In genomic region chr5:36755340-36755739, GRCh38 we compare ENCODE assay signal across 32 cellular contexts.
"Had no signal": no experiment of that assay in that cellular context is flagged by ENCODE, and none has a peak within 500 bp of the region (broad histone marks: within the 10 kb centered on the region; RNA-seq: fewer than 3 reads in every experiment).

No MANE protein-coding gene starts in this region.

- DNase-seq: heart left ventricle; hippocampal formation; kidney glomerular epithelial cell; left cardiac atrium; left lung; lower lobe of right lung; mammary epithelial cell; mesenchymal stem cell; naive B cell; natural killer cell; nephron progenitor cell; occipital lobe; ovary; posterior cingulate gyrus; retina; right cardiac atrium; spleen; stimulated activated CD4-positive, alpha-beta T cell treated with anti-CD3 and anti-CD28 coated beads, Interleukin-4, amount 100 ng/mL, for 24 hours; stimulated activated naive CD4-positive, alpha-beta T cell; tibial artery; trophoblast cell; upper lobe of right lung had no signal

- H3K4me3 ChIP-seq: heart left ventricle, left lung, lower lobe of right lung, neural progenitor cell, ovary, prostate gland, skin epidermis, spleen, suprapubic skin, thoracic aorta, tibial artery, upper lobe of right lung had no signal

- H3K36me3 ChIP-seq: heart left ventricle, left lung, lower lobe of right lung, neural progenitor cell, neutrophil, ovary, prostate gland, spleen, suprapubic skin, thoracic aorta, tibial artery, upper lobe of right lung had no signal

- H3K4me2 ChIP-seq: neural progenitor cell had no signal

- ATAC-seq: heart left ventricle, left cardiac atrium, right cardiac atrium, sciatic nerve had no signal

- H3K27ac Mint-ChIP-seq: naive B cell; natural killer cell; nephron progenitor cell; neural progenitor cell; stimulated activated effector memory CD8-positive, alpha-beta T cell treated with anti-CD3 and anti-CD28 coated beads, Interleukin-12 subunit alpha, Interleukin-12 subunit beta, amount 100 ng/mL, for 72 hours; stimulated activated naive CD8-positive, alpha-beta T cell treated with anti-CD3 and anti-CD28 coated beads, Interleukin-15, Interleukin-2, amounts not matched to agents 100 ng/mL and 50 ng/mL, for 24 hours had no signal

- H2AFZ ChIP-seq: neural progenitor cell had no signal

- H3K36me3 Mint-ChIP-seq: naive B cell; natural killer cell; neural progenitor cell; stimulated activated effector memory CD8-positive, alpha-beta T cell treated with anti-CD3 and anti-CD28 coated beads, Interleukin-12 subunit alpha, Interleukin-12 subunit beta, amount 100 ng/mL, for 72 hours had no signal

- H3K4me1 Mint-ChIP-seq: naive B cell; natural killer cell; nephron progenitor cell; stimulated activated effector memory CD8-positive, alpha-beta T cell treated with anti-CD3 and anti-CD28 coated beads, Interleukin-12 subunit alpha, Interleukin-12 subunit beta, amount 100 ng/mL, for 72 hours had no signal

- FAIRE-seq: keratinocyte had no signal

- H3K4me3 Mint-ChIP-seq: naive B cell; natural killer cell; nephron progenitor cell; neural progenitor cell; stimulated activated effector memory CD8-positive, alpha-beta T cell treated with anti-CD3 and anti-CD28 coated beads, Interleukin-12 subunit alpha, Interleukin-12 subunit beta, amount 100 ng/mL, for 72 hours; stimulated activated naive CD8-positive, alpha-beta T cell treated with anti-CD3 and anti-CD28 coated beads, Interleukin-15, Interleukin-2, amounts not matched to agents 100 ng/mL and 50 ng/mL, for 24 hours had no signal

- H3K27me3 ChIP-seq: heart left ventricle, left lung, neural progenitor cell, ovary, spleen, suprapubic skin, upper lobe of right lung had no signal

- H3K27ac ChIP-seq: heart left ventricle, left lung, lower lobe of right lung, neural progenitor cell, neutrophil, ovary, prostate gland, skin epidermis, spleen, suprapubic skin, thoracic aorta, tibial artery, upper lobe of right lung had no signal

- H3K4me1 ChIP-seq: heart left ventricle, left lung, lower lobe of right lung, neural progenitor cell, prostate gland, spleen, suprapubic skin, tibial artery, upper lobe of right lung had no signal

- H3K9me3 ChIP-seq: heart left ventricle, left lung, lower lobe of right lung, neutrophil, ovary, prostate gland, spleen, suprapubic skin, thoracic aorta, tibial artery, upper lobe of right lung had no signal

- H3K9me3 Mint-ChIP-seq: naive B cell; natural killer cell; nephron progenitor cell; neural progenitor cell; stimulated activated effector memory CD8-positive, alpha-beta T cell treated with anti-CD3 and anti-CD28 coated beads, Interleukin-12 subunit alpha, Interleukin-12 subunit beta, amount 100 ng/mL, for 72 hours; stimulated activated naive CD8-positive, alpha-beta T cell treated with anti-CD3 and anti-CD28 coated beads, Interleukin-15, Interleukin-2, amounts not matched to agents 100 ng/mL and 50 ng/mL, for 24 hours had no signal
